9 cellular contexts compared by ENCODE assay signal in the genomic region with DNA sequence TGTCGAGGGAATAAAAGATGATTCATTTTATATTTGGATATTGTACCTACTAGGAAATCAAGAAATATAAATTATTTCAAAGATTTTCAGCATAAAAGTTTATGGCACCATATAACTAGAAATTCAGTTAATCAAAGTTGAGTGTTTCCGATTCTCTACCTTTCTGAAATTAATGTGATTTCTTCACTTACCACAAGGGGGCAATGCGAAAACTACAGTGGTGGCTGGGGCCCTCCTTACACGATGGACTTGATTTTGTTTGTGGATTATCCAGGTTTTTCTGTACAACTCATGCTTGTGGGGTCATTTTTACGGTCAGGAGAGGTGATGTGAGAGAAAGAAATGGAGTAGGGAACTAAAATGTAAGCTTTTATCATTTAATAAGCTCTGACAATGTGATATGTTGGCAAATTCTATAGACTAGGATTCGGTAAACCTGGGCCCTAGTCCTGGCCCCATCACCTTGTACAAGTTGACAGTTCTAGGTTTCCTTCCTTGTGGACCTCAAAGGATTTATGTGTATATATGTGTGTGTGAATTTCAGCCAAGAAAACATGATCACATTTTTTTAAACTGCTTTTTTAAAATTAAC. TPM values are rescaled to one million over a fixed set of nuclear protein-coding genes. Genes with fewer than 3 reads are reported as not detected.
DNase-seq lines count a peak whose midpoint lies in the region; ATAC-seq, FAIRE-seq and TF ChIP-seq lines count a peak whose summit lies in the region.
"Had no signal": no experiment of that assay in that cellular context is flagged by ENCODE, and none has a peak within 500 bp of the region (broad histone marks: within the 10 kb centered on the region; RNA-seq: fewer than 3 reads in every experiment).

No MANE protein-coding gene starts in this region.

- no peak overlapping the region for H3K4me3 ChIP-seq in DND-41 (ENCODE audit: low read depth in 1 of 2, low read length in 2 of 2)
- no peak overlapping the region for H3K4me3 ChIP-seq in kidney (ENCODE audit: low read length in 2 of 2)

- H3K36me3 ChIP-seq in DND-41 (ENCODE audit: insufficient read depth, low read length) (no peaks in the 10 kb centered on the region), kidney (ENCODE audit: control insufficient read depth in 1 of 2, insufficient read depth in 2 of 2, low read length in 2 of 2) (no peaks in the 10 kb centered on the region)

- no peaks in the 10 kb centered on the region for H3K4me1 ChIP-seq in DND-41 (ENCODE audit: insufficient read depth, low read length)
- H3K4me1 ChIP-seq in kidney (ENCODE audit: control insufficient read depth in 1 of 2, insufficient read depth in 1 of 2, low read depth in 1 of 2, low read length in 2 of 2): no peaks in the 10 kb centered on the region

- intact Hi-C loops in kidney (cut with DNase I): no loop called here

- POLR2A ChIA-PET in HEK293T (lab: Yijun Ruan, JAX): no interaction called here

- H3K4me2 ChIP-seq in DND-41 (ENCODE audit: insufficient read depth, low read length): no peak overlapping the region

- no peaks in the 10 kb centered on the region for H3K79me2 ChIP-seq in DND-41 (ENCODE audit: insufficient read depth, low read length)

- no peak overlapping the region for H2AFZ ChIP-seq in DND-41 (ENCODE audit: low read depth, low read length)

- ATAC-seq in DND-41 (ENCODE audit: insufficient read depth, low read depth): peak; percentile 56; the same call in 1 of the 3 replicates
- ATAC-seq in GM19328 (IDR thresholded peaks at IDR 0.05; ENCODE audit: unreplicated experiment): no peak

- DNase-seq in DND-41 (no peak), HEK293T (ENCODE audit: extremely low spot score) (peak; percentile 46), SKM-1 treated with dmso at 0.1 percent for 144 hours (lab: John Stamatoyannopoulos, UW; ENCODE audit: unreplicated experiment) (peak; percentile 39), kidney (no peak), NCI-H1105 treated with DMSO at 0.1 percent for 48 hours (lab: John Stamatoyannopoulos, UW) (no peak)
- DNase-seq in stimulated activated CD4-positive, alpha-beta T cell treated with anti-CD3 and anti-CD28 coated beads, Interleukin-4, amount 100 ng/mL, for 24 hours: no peak
- DNase-seq in activated T-cell treated with anti-CD3 and anti-CD28 coated beads, Interleukin-2, amount 50 U/mL, for 48 hours: no peak

- H3K9me3 ChIP-seq in DND-41 (ENCODE audit: insufficient read depth, low read length, severe bottlenecking) (no peaks in the 10 kb centered on the region), kidney (ENCODE audit: control insufficient read depth in 1 of 2, low read length in 2 of 2) (peaks cover 0 to 3% of the 10 kb centered on the region in 2 donors)

- H4K20me1 ChIP-seq in DND-41 (ENCODE audit: insufficient read depth, low read length): no peaks in the 10 kb centered on the region

- peaks cover 12% of the 10 kb centered on the region for H3K27me3 ChIP-seq in DND-41 (ENCODE audit: insufficient read depth, low read length, poor library complexity)

- CTCF ChIA-PET in HEK293T (lab: Yijun Ruan, JAX): interaction anchor here (0.5 to 1.3 kb wide), 2 partner anchors 9 to 108 kb away, joined by 3 read pairs; no protein-coding TSS in a partner anchor

- H3K27ac ChIP-seq in DND-41 (ENCODE audit: low read length): no peak overlapping the region
- H3K27ac ChIP-seq in kidney (ENCODE audit: low read depth in 2 of 2, low read length in 2 of 2): no peak overlapping the region

- H3K9ac ChIP-seq in DND-41 (ENCODE audit: low read depth, low read length) (no peak overlapping the region), kidney (ENCODE audit: low read length in 2 of 2) (no peak overlapping the region)

- no peak for FAIRE-seq in kidney (lab: Jason Lieb, UNC)

- TF ChIP-seq CTCF in DND-41 (IDR thresholded peaks at IDR 0.05; ENCODE audit: borderline replicate concordance, extremely low read depth, low read length, poor library complexity, severe bottlenecking): peak; percentile 70
- peak; percentile 30 for TF ChIP-seq CTCF in kidney (IDR thresholded peaks at IDR 0.05; ENCODE audit: borderline replicate concordance, extremely low read depth, insufficient read depth)

TF ChIP-seq in HEK293T, 16 proteins besides CTCF, POLR2A, EP300 and RAD21:
- no peak for TF ChIP-seq SUZ12 (IDR thresholded peaks at IDR 0.05)
- no peak for TF ChIP-seq PKNOX1 (IDR thresholded peaks at IDR 0.05)
- no peak for TF ChIP-seq FOXA1 (IDR thresholded peaks at IDR 0.05)
- no peak for TF ChIP-seq ARNT (IDR thresholded peaks at IDR 0.05)
- TF ChIP-seq CTBP1 (IDR thresholded peaks at IDR 0.05; ENCODE audit: borderline replicate concordance): no peak
- TF ChIP-seq NFRKB (IDR thresholded peaks at IDR 0.05): no peak
- no peak for TF ChIP-seq L3MBTL2 (conservative IDR thresholded peaks at IDR 0.05)
- TF ChIP-seq LEF1 (IDR thresholded peaks at IDR 0.05; ENCODE audit: borderline replicate concordance): no peak
- TF ChIP-seq FOXM1 (IDR thresholded peaks at IDR 0.05; ENCODE audit: borderline replicate concordance): no peak
- no peak for TF ChIP-seq ELF4 (IDR thresholded peaks at IDR 0.05)
- TF ChIP-seq SP1 (IDR thresholded peaks at IDR 0.05): no peak
- TF ChIP-seq BHLHE40 (IDR thresholded peaks at IDR 0.05; ENCODE audit: borderline replicate concordance): no peak
- TF ChIP-seq FOXK2 (IDR thresholded peaks at IDR 0.05): no peak
- TF ChIP-seq TARDBP (IDR thresholded peaks at IDR 0.05): no peak
- no peak for TF ChIP-seq HDGF (IDR thresholded peaks at IDR 0.05; ENCODE audit: borderline replicate concordance)
- no peak for TF ChIP-seq ZNF384 (IDR thresholded peaks at IDR 0.05)
TF ChIP-seq in HEK293T: peak in this region for 0.

RNA-seq across cellular contexts. Expression of gene G6PC2, which starts 47.6 kb away (rescaled TPM):
- total RNA-seq in kidney: not detected
- polyA plus RNA-seq in kidney (ENCODE audit: insufficient read depth, low read depth, low replicate concordance): not detected
- total RNA-seq: urinary bladder had no signal
- polyA plus RNA-seq: urinary bladder had no signal

RNA-seq across cellular contexts. Expression of gene SPC25, which starts 58.5 kb away (rescaled TPM):
- total RNA-seq in kidney: 0.79 TPM
- polyA plus RNA-seq in kidney (ENCODE audit: insufficient read depth, low read depth, low replicate concordance): not detected

Comparison
In these comparisons a context has a peak if more than half of its experiments do, and no peak if none do; other contexts are left out.
1. DNase-seq: peak in HEK293T (single experiment) and SKM-1 treated with dmso at 0.1 percent for 144 hours (single experiment); none in DND-41 (single experiment), kidney (single experiment), stimulated activated CD4-positive, alpha-beta T cell treated with anti-CD3 and anti-CD28 coated beads, Interleukin-4, amount 100 ng/mL, for 24 hours (single experiment), activated T-cell treated with anti-CD3 and anti-CD28 coated beads, Interleukin-2, amount 50 U/mL, for 48 hours (0 of 2) and NCI-H1105 treated with DMSO at 0.1 percent for 48 hours (single experiment).